Comparison of ENCODE assay signal across 9 cellular contexts in genomic region chr5:771871-772545, GRCh38. TPM values are rescaled to one million over a fixed set of nuclear protein-coding genes. Genes with fewer than 3 reads are reported as not detected.
DNase-seq lines count a peak whose midpoint lies in the region; ATAC-seq, FAIRE-seq and TF ChIP-seq lines count a peak whose summit lies in the region.
"Not testable (repeated sequence)": the region's sequence is repeated elsewhere in the genome, so short reads cannot be mapped to it uniquely, and the experiment has no call there.
"Had no signal": no experiment of that assay in that cellular context is flagged by ENCODE, and none has a peak within 500 bp of the region (broad histone marks: within the 10 kb centered on the region; RNA-seq: fewer than 3 reads in every experiment).

No MANE protein-coding gene starts in this region.

- not testable (repeated sequence) for H3K27me3 Mint-ChIP-seq in activated CD4-positive, alpha-beta T cell treated with anti-CD3 and anti-CD28 coated beads, Interleukin-2, amount 10 ng/mL, durations not matched to agents 24 days and 14 days

- intact Hi-C loops in activated CD4-positive, alpha-beta T cell treated with anti-CD3 and anti-CD28 coated beads, Interleukin-2, amount 10 ng/mL, durations not matched to agents 24 days and 14 days (cut with micrococcal nuclease) = loop anchor here (10.0 kb wide), 1 partner anchor 87 kb away; no protein-coding TSS in a partner anchor
- intact Hi-C loops in Right ventricle myocardium inferior (cut with DNase I) = loop anchor here (5.0 kb wide), 1 partner anchor 90 kb away; no protein-coding TSS in a partner anchor
- intact Hi-C loops in spleen (cut with DNase I; ENCODE audit: low total_unique reads) = not testable (repeated sequence)

- not testable (repeated sequence) for H3K9me3 ChIP-seq in RWPE2 (ENCODE audit: severe bottlenecking); spleen

- not testable (repeated sequence) for H3K4me1 ChIP-seq in RWPE2 (ENCODE audit: insufficient read depth, poor library complexity, severe bottlenecking); spleen

- not testable (repeated sequence) for TF ChIP-seq POLR2A in spleen (IDR thresholded peaks at IDR 0.05)

- not testable (repeated sequence) for H3K4me3 Mint-ChIP-seq in activated CD4-positive, alpha-beta T cell treated with anti-CD3 and anti-CD28 coated beads, Interleukin-2, amount 10 ng/mL, durations not matched to agents 24 days and 14 days

- WGBS in spleen, 5 donors = 66 to 75% (median 72%) methylated on average over 9 to 17 of the region's 31 CpGs; no CpG with 5 or more reads in 1 of the 5 donors

- not testable (repeated sequence) for H3K4me3 ChIP-seq in RWPE2 (ENCODE audit: severe bottlenecking); spleen

- ATAC-seq in RWPE2 (ENCODE audit: low read depth); Right ventricle myocardium inferior: not testable (repeated sequence)

- not testable (repeated sequence) for H3K4me1 Mint-ChIP-seq in activated CD4-positive, alpha-beta T cell treated with anti-CD3 and anti-CD28 coated beads, Interleukin-2, amount 10 ng/mL, durations not matched to agents 24 days and 14 days

- peak; percentile 40 for FAIRE-seq in urothelium cell line (lab: Jason Lieb, UNC)

- not testable (repeated sequence) for H3K27ac ChIP-seq in RWPE2 (ENCODE audit: poor library complexity, severe bottlenecking); spleen

- not testable (repeated sequence) for H3K9me3 Mint-ChIP-seq in activated CD4-positive, alpha-beta T cell treated with anti-CD3 and anti-CD28 coated beads, Interleukin-2, amount 10 ng/mL, durations not matched to agents 24 days and 14 days

- DNase-seq in RWPE2 (ENCODE audit: low spot score) (peak; percentile 37), Right ventricle myocardium inferior (ENCODE audit: missing footprints) (peak; percentile 22), mesenteric fat pad (ENCODE audit: low spot score) (peak; percentile 88), spleen (peak; percentile 22)
- DNase-seq in activated CD4-positive, alpha-beta T cell treated with anti-CD3 and anti-CD28 coated beads, Interleukin-2, amount 10 ng/mL, durations not matched to agents 24 days and 14 days = peak; percentile 28
- DNase-seq in activated effector memory CD4-positive, alpha-beta T cell treated with anti-CD3 and anti-CD28 coated beads, Interleukin-2, amount 50 U/mL, for 16 hours = peak; percentile 56
- DNase-seq in urothelium cell line (ENCODE audit: low spot score) = not testable (repeated sequence)

- not testable (repeated sequence) for H3K36me3 ChIP-seq in RWPE2 (ENCODE audit: low read depth); spleen

- not testable (repeated sequence) for H3K27me3 ChIP-seq in RWPE2 (ENCODE audit: insufficient read depth, poor library complexity, severe bottlenecking); spleen (replicated peaks in 1 of 7)

- not testable (repeated sequence) for H3K36me3 Mint-ChIP-seq in activated CD4-positive, alpha-beta T cell treated with anti-CD3 and anti-CD28 coated beads, Interleukin-2, amount 10 ng/mL, durations not matched to agents 24 days and 14 days (ENCODE audit: low read depth)

- not testable (repeated sequence) for H3K27ac Mint-ChIP-seq in activated CD4-positive, alpha-beta T cell treated with anti-CD3 and anti-CD28 coated beads, Interleukin-2, amount 10 ng/mL, durations not matched to agents 24 days and 14 days

- not testable (repeated sequence) for TF ChIP-seq CTCF in RWPE2 (IDR thresholded peaks at IDR 0.05; ENCODE audit: poor library complexity, severe bottlenecking); spleen (IDR thresholded peaks at IDR 0.05 in 8 of 11, conservative IDR thresholded peaks at IDR 0.05 in 3 of 11)

RNA-seq across cellular contexts. Expression of gene ZDHHC11B, which starts 12.5 kb away (rescaled TPM):
- total RNA-seq in activated CD4-positive, alpha-beta T cell treated with anti-CD3 and anti-CD28 coated beads, Interleukin-2, amount 10 ng/mL, durations not matched to agents 24 days and 14 days = not detected in 2 replicates
- total RNA-seq in Right ventricle myocardium inferior (14.7 TPM), mesenteric fat pad (6.9 TPM), spleen (10 to 100 TPM in 2 of 7 donors, 1 to 10 TPM in 5; 2.8 to 74.3 (median 6.2) TPM)
- 1 to 10 TPM in 2 of 3 donors, under 1 TPM in 1; 0.97 to 3.8 (median 1.9) TPM for polyA plus RNA-seq in spleen
- polyA plus RNA-seq: CD4-positive, CD25-positive, alpha-beta regulatory T cell; CD8-positive, alpha-beta memory T cell had no signal
